ENCODE assay signal across 8 cellular contexts in genomic region chr11:64234840-64235379, GRCh38. TPM values are rescaled to one million over a fixed set of nuclear protein-coding genes. Genes with fewer than 3 reads are reported as not detected.
A peak's percentile ranks its signal among the peaks of the same experiment; 100 is the strongest.
DNase-seq lines count a peak whose midpoint lies in the region; ATAC-seq, FAIRE-seq and TF ChIP-seq lines count a peak whose summit lies in the region.

No MANE protein-coding gene starts in this region.

- intact Hi-C loops in colonic mucosa (cut with DNase I): no loop called here
- intact Hi-C loops in tibial artery (cut with DNase I; ENCODE audit: low total_unique reads): no loop called here

- ATAC-seq in lung (ENCODE audit: insufficient read depth, low FRiP score) (peak; percentile 3), HG03159 (IDR thresholded peaks at IDR 0.05; ENCODE audit: unreplicated experiment) (no peak)

- peak overlapping the region; percentile 68 for H3K4me3 ChIP-seq in colonic mucosa
- peak overlapping the region; percentile 69 for H3K4me3 ChIP-seq in lung
- peak overlapping the region; percentile 87 to 93 for H3K4me3 ChIP-seq in tibial artery

- H3K36me3 ChIP-seq in colonic mucosa (no peaks in the 10 kb centered on the region), lung (ENCODE audit: control insufficient read depth in 2 of 2, insufficient read depth in 2 of 2, low read length in 2 of 2) (peaks cover 0 to 13% of the 10 kb centered on the region in 2 donors), tibial artery (peaks cover 6 to 29% (median 16%) of the 10 kb centered on the region in 3 donors)

- peak overlapping the region; percentile 74 to 77 for H3K9ac ChIP-seq in colonic mucosa (ENCODE audit: low read depth in 2 of 2, low read length in 2 of 2)

- DNase-seq in GM12891 (ENCODE audit: insufficient read length, low spot score) (no peak), HTR-8/SVneo (ENCODE audit: insufficient read length, low spot score) (peak; percentile 33), UCSD-AML1 (lab: John Stamatoyannopoulos, UW; ENCODE audit: unreplicated experiment) (peak; percentile 60), colonic mucosa (peak; percentile 78), lung (ENCODE audit: low spot score) (no peak), tibial artery (peak; percentile 53 to 87), DMS114 treated with DMSO at 0.1 percent for 48 hours (lab: John Stamatoyannopoulos, UW; ENCODE audit: unreplicated experiment) (no peak)

- FAIRE-seq in GM12891 (lab: Jason Lieb, UNC) (peak; percentile 77), HTR-8/SVneo (lab: Jason Lieb, UNC) (no peak)

- H3K9me3 ChIP-seq in colonic mucosa (no peaks in the 10 kb centered on the region), lung (ENCODE audit: control insufficient read depth in 2 of 2, insufficient read depth in 1 of 2, low read length in 1 of 2) (no peaks in the 10 kb centered on the region), tibial artery (no peaks in the 10 kb centered on the region)

- no peak for TF ChIP-seq POLR2A in GM12891 (IDR thresholded peaks at IDR 0.05; ENCODE audit: low read depth, low read length)

- H3K27ac ChIP-seq in colonic mucosa (peak overlapping the region; percentile 62), lung (ENCODE audit: low read depth in 1 of 2, low read length in 1 of 2) (peak overlapping the region; percentile 68 to 86), tibial artery (peak overlapping the region; percentile 96 to 98)

- H3K27me3 ChIP-seq in colonic mucosa (no peaks in the 10 kb centered on the region), lung (ENCODE audit: control insufficient read depth, insufficient read depth) (no peaks in the 10 kb centered on the region), tibial artery (no peaks in the 10 kb centered on the region)

- WGBS in lung, 2 donors: 3 to 5% methylated on average over 41 to 48 of the region's 48 CpGs

- H3K4me1 ChIP-seq in colonic mucosa (peaks cover 16% of the 10 kb centered on the region), lung (ENCODE audit: control insufficient read depth in 2 of 2, insufficient read depth in 2 of 2, low read length in 2 of 2) (peaks cover 0 to 23% of the 10 kb centered on the region in 2 donors), tibial artery (peaks cover 7 to 52% (median 38%) of the 10 kb centered on the region in 4 donors)

- TF ChIP-seq CTCF in colonic mucosa (IDR thresholded peaks at IDR 0.05) (no peak), lung (IDR thresholded peaks at IDR 0.05; ENCODE audit: control extremely low read depth, extremely low read depth) (no peak), tibial artery (IDR thresholded peaks at IDR 0.05) (no peak)

TF ChIP-seq in GM12891, 5 proteins besides CTCF, POLR2A, EP300 and RAD21:
- TF ChIP-seq POU2F2 (IDR thresholded peaks at IDR 0.05; ENCODE audit: low read depth, low read length): no peak
- TF ChIP-seq TAF1 (IDR thresholded peaks at IDR 0.05; ENCODE audit: low read depth, low read length): 0 out of 2 replicates have a peak, but pooled peaks have one; percentile 13

RNA-seq across cellular contexts. Expression of gene VEGFB, which starts 0.5 kb away (rescaled TPM):
- polyA plus RNA-seq in GM12891 (2012; ENCODE audit: low read depth, missing spikeins): 85.3 TPM
- total RNA-seq in colonic mucosa: 10 to 100 TPM; 25.9 to 59.5 TPM
- 100 to 1,000 TPM in 1 of 2 donors, 10 to 100 TPM in 1; 37.8 to 124 TPM for total RNA-seq in lung
- polyA plus RNA-seq in lung: 100 to 1,000 TPM in 1 of 2 donors, 10 to 100 TPM in 1; 43.7 to 115 TPM

RNA-seq across cellular contexts. Expression of gene DNAJC4, which starts 4.6 kb away (rescaled TPM):
- 50.3 TPM for polyA plus RNA-seq in GM12891 (2012; ENCODE audit: low read depth, missing spikeins)
- total RNA-seq in colonic mucosa (10 to 100 TPM; 39.9 to 50.3 TPM), lung (10 to 100 TPM; 22.7 to 34.1 TPM)
- 10 to 100 TPM; 34.6 to 58.4 TPM for polyA plus RNA-seq in lung

RNA-seq across cellular contexts. Expression of gene FKBP2, which starts 6.0 kb away (rescaled TPM):
- 61.2 TPM for polyA plus RNA-seq in GM12891 (2012; ENCODE audit: low read depth, missing spikeins)
- total RNA-seq in colonic mucosa: 100 to 1,000 TPM in 1 of 2 donors, 10 to 100 TPM in 1; 71.7 to 104 TPM
- 10 to 100 TPM; 65.2 to 93.0 TPM for total RNA-seq in lung
- polyA plus RNA-seq in lung: 100 to 1,000 TPM; 207 to 397 TPM

RNA-seq across cellular contexts. Expression of gene NUDT22, which starts 8.8 kb away (rescaled TPM):
- 68.6 TPM for polyA plus RNA-seq in GM12891 (2012; ENCODE audit: low read depth, missing spikeins)
- total RNA-seq in colonic mucosa: 100 to 1,000 TPM; 110 to 168 TPM
- total RNA-seq in lung: 10 to 100 TPM; 23.7 to 90.2 TPM
- polyA plus RNA-seq in lung: 10 to 100 TPM; 62.0 to 67.8 TPM

RNA-seq across cellular contexts. Expression of gene TRPT1, which starts 8.9 kb away (rescaled TPM):
- 66.1 TPM for polyA plus RNA-seq in GM12891 (2012; ENCODE audit: low read depth, missing spikeins)
- 10 to 100 TPM; 52.3 to 63.6 TPM for total RNA-seq in colonic mucosa
- total RNA-seq in lung: 10 to 100 TPM; 18.3 to 34.0 TPM
- polyA plus RNA-seq in lung: 10 to 100 TPM; 34.6 to 62.5 TPM

Comparison
In these comparisons a context has a peak if more than half of its experiments do, and no peak if none do; other contexts are left out.
1. DNase-seq: peak in HTR-8/SVneo (single experiment), UCSD-AML1 (single experiment), colonic mucosa (single experiment) and tibial artery (2 of 2); none in GM12891 (single experiment), lung (single experiment) and DMS114 treated with DMSO at 0.1 percent for 48 hours (single experiment).
2. Peak in every context shown above with its lines, with median percentiles within 50 percentile points of each other: H3K27ac ChIP-seq and H3K4me3 ChIP-seq.